Comparison of ENCODE assay signal across 1 cellular context in genomic region chr4:87270825-87271224, GRCh38.
TF ChIP-seq lines count a peak whose summit lies in the region.

No MANE protein-coding gene starts in this region.

TF ChIP-seq in HepG2, 621 proteins besides CTCF, POLR2A, EP300 and RAD21 (continued from another document):
- no peak for TF ChIP-seq BRF2 (CRISPR knock-in tag; IDR thresholded peaks at IDR 0.05)
